Comparison of ENCODE assay signal across 8 cellular contexts in genomic region chr10:113563306-113564088, GRCh38. TPM values are rescaled to one million over a fixed set of nuclear protein-coding genes. Genes with fewer than 3 reads are reported as not detected.
A peak's percentile ranks its signal among the peaks of the same experiment; 100 is the strongest.
DNase-seq lines count a peak whose midpoint lies in the region; ATAC-seq and TF ChIP-seq lines count a peak whose summit lies in the region.

No MANE protein-coding gene starts in this region.

- H3K9ac ChIP-seq in duodenal mucosa (ENCODE audit: low read depth in 1 of 2, low read length in 2 of 2) = peak overlapping the region in 1 of 2 donors; percentile 15

- ATAC-seq in GM18867 (IDR thresholded peaks at IDR 0.05; ENCODE audit: unreplicated experiment) (peak; percentile 99), HG03097 (IDR thresholded peaks at IDR 0.05; ENCODE audit: low FRiP score, unreplicated experiment) (peak; percentile 98)

- H3K27me3 ChIP-seq in duodenal mucosa (ENCODE audit: control insufficient read depth in 1 of 2, insufficient read depth in 2 of 2, low read length in 2 of 2) = no peaks in the 10 kb centered on the region

- peak overlapping the region; percentile 31 for H3K4me3 ChIP-seq in AG09309 (ENCODE audit: control insufficient read depth, low read depth, low read length)
- H3K4me3 ChIP-seq in duodenal mucosa (ENCODE audit: low read depth in 1 of 2, low read length in 2 of 2) = peak overlapping the region; percentile 69 to 79

- H3K36me3 ChIP-seq in duodenal mucosa (ENCODE audit: control insufficient read depth in 1 of 2, insufficient read depth in 2 of 2, low read length in 2 of 2) = no peaks in the 10 kb centered on the region

- peaks cover 4 to 11% of the 10 kb centered on the region in 2 donors for H3K4me1 ChIP-seq in duodenal mucosa (ENCODE audit: control insufficient read depth in 1 of 2, insufficient read depth in 2 of 2, low read length in 2 of 2)

- peak; percentile 99 for TF ChIP-seq CTCF in AG09309 (IDR thresholded peaks at IDR 0.05; ENCODE audit: control insufficient read depth, insufficient read depth, low read depth, low read length, missing control alignments)

- DNase-seq in AG09309 (ENCODE audit: low read depth) = peak; percentile 10
- DNase-seq in NCI-H524 treated with DMSO at 0.1 percent for 48 hours (lab: John Stamatoyannopoulos, UW) = peak; percentile 20
- DNase-seq in activated CD4-positive, alpha-beta T cell treated with anti-CD3 and anti-CD28 coated beads, Interleukin-2, amount 50 U/mL, for 48 hours = peak; percentile 73 to 80
- DNase-seq in lung microvascular endothelial cell (ENCODE audit: low read depth in 2 of 2) = peak; percentile 74 to 77
- DNase-seq in stimulated activated CD4-positive, alpha-beta T cell treated with anti-CD3 and anti-CD28 coated beads, TNF-alpha, amount 100 ng/mL, for 4 hours (ENCODE audit: low read depth in 3 of 3) = peak; percentile 32 to 45 (median 38)

- H3K27ac ChIP-seq in duodenal mucosa (ENCODE audit: low read depth, low read length) = no peak overlapping the region

- H3K9me3 ChIP-seq in duodenal mucosa (ENCODE audit: control insufficient read depth in 1 of 2, low read length in 2 of 2) = no peaks in the 10 kb centered on the region

RNA-seq across cellular contexts. Expression of gene HABP2, which starts 10.6 kb away (rescaled TPM):
- under 0.01 TPM in 1 of 2 replicates, not detected in the other for total RNA-seq in lung microvascular endothelial cell

Comparison
In these comparisons a context has a peak if more than half of its experiments do, and no peak if none do; other contexts are left out.
1. DNase-seq: peak in every context shown above with its lines; median percentile 76 in activated CD4-positive, alpha-beta T cell treated with anti-CD3 and anti-CD28 coated beads, Interleukin-2, amount 50 U/mL, for 48 hours; 76 in lung microvascular endothelial cell; 38 in stimulated activated CD4-positive, alpha-beta T cell treated with anti-CD3 and anti-CD28 coated beads, TNF-alpha, amount 100 ng/mL, for 4 hours; 20 in NCI-H524 treated with DMSO at 0.1 percent for 48 hours; 10 in AG09309.